1 cellular context compared by ENCODE assay signal in the genomic region with DNA sequence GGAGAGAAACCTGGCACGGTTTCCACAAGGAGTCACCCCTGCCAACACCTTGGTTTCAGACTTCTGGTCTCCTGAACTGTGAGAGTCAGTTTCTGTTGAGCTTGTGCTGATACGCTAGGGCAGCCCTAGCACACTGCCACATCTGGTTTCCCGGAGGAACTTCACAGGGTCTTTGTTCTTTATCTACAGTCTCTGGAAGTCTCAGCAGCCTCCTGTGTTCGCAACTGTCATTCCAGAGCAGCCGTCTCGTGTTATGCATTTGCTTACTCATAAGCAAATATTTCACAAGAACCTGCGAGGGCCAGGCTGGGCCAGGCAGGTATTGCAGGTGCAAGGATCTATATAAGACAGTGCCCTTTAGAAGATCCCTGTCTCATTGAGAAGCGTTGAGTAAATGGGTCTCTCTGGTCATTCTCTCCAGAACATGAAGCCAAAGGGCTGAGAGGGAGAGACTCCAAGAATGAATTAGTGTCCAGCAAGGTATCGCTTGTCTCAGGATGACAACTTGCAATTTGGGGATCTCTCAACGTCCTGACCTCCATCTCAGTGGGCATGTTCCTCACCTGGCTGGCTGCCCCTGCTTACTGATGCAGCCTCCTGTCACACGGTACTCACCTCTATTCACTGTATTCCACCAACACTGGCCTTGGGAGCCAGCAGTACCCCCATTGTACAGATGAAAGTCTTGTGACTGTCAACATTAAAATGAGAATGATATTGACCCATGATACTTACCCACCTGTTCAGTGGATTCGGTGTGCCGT.
TF ChIP-seq lines count a peak whose summit lies in the region.

No MANE protein-coding gene starts in this region.

TF ChIP-seq in HepG2, 621 proteins besides CTCF, POLR2A, EP300 and RAD21 (continued from another document and continues in another):
- TF ChIP-seq, protein P1, sequence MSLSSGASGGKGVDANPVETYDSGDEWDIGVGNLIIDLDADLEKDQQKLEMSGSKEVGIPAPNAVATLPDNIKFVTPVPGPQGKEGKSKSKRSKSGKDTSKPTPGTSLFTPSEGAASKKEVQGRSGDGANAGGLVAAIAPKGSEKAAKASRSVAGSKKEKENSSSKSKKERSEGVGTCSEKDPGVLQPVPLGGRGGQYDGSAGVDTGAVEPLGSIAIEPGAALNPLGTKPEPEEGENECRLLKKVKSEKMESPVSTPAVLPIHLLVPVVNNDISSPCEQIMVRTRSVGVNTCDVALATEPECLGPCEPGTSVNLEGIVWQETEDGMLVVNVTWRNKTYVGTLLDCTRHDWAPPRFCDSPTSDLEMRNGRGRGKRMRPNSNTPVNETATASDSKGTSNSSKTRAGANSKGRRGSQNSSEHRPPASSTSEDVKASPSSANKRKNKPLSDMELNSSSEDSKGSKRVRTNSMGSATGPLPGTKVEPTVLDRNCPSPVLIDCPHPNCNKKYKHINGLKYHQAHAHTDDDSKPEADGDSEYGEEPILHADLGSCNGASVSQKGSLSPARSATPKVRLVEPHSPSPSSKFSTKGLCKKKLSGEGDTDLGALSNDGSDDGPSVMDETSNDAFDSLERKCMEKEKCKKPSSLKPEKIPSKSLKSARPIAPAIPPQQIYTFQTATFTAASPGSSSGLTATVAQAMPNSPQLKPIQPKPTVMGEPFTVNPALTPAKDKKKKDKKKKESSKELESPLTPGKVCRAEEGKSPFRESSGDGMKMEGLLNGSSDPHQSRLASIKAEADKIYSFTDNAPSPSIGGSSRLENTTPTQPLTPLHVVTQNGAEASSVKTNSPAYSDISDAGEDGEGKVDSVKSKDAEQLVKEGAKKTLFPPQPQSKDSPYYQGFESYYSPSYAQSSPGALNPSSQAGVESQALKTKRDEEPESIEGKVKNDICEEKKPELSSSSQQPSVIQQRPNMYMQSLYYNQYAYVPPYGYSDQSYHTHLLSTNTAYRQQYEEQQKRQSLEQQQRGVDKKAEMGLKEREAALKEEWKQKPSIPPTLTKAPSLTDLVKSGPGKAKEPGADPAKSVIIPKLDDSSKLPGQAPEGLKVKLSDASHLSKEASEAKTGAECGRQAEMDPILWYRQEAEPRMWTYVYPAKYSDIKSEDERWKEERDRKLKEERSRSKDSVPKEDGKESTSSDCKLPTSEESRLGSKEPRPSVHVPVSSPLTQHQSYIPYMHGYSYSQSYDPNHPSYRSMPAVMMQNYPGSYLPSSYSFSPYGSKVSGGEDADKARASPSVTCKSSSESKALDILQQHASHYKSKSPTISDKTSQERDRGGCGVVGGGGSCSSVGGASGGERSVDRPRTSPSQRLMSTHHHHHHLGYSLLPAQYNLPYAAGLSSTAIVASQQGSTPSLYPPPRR (CRISPR knock-in tag; IDR thresholded peaks at IDR 0.05; ENCODE audit: borderline replicate concordance), result peak; percentile 30; the same call in 1 of the 2 replicates
- peak; percentile 87 for TF ChIP-seq CEBPG (CRISPR knock-in tag; IDR thresholded peaks at IDR 0.05)
- TF ChIP-seq, protein P2, sequence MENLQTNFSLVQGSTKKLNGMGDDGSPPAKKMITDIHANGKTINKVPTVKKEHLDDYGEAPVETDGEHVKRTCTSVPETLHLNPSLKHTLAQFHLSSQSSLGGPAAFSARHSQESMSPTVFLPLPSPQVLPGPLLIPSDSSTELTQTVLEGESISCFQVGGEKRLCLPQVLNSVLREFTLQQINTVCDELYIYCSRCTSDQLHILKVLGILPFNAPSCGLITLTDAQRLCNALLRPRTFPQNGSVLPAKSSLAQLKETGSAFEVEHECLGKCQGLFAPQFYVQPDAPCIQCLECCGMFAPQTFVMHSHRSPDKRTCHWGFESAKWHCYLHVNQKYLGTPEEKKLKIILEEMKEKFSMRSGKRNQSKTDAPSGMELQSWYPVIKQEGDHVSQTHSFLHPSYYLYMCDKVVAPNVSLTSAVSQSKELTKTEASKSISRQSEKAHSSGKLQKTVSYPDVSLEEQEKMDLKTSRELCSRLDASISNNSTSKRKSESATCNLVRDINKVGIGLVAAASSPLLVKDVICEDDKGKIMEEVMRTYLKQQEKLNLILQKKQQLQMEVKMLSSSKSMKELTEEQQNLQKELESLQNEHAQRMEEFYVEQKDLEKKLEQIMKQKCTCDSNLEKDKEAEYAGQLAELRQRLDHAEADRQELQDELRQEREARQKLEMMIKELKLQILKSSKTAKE (CRISPR knock-in tag; IDR thresholded peaks at IDR 0.05; ENCODE audit: borderline replicate concordance), result 0 out of 2 replicates have a peak, but pooled peaks have one; percentile 49
- TF ChIP-seq, protein P3, sequence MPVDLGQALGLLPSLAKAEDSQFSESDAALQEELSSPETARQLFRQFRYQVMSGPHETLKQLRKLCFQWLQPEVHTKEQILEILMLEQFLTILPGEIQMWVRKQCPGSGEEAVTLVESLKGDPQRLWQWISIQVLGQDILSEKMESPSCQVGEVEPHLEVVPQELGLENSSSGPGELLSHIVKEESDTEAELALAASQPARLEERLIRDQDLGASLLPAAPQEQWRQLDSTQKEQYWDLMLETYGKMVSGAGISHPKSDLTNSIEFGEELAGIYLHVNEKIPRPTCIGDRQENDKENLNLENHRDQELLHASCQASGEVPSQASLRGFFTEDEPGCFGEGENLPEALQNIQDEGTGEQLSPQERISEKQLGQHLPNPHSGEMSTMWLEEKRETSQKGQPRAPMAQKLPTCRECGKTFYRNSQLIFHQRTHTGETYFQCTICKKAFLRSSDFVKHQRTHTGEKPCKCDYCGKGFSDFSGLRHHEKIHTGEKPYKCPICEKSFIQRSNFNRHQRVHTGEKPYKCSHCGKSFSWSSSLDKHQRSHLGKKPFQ (CRISPR knock-in tag; IDR thresholded peaks at IDR 0.05; ENCODE audit: insufficient replicate concordance), result no peak
- no peak for TF ChIP-seq ZNF234 (CRISPR knock-in tag; conservative IDR thresholded peaks at IDR 0.05)
- TF ChIP-seq, protein P4, sequence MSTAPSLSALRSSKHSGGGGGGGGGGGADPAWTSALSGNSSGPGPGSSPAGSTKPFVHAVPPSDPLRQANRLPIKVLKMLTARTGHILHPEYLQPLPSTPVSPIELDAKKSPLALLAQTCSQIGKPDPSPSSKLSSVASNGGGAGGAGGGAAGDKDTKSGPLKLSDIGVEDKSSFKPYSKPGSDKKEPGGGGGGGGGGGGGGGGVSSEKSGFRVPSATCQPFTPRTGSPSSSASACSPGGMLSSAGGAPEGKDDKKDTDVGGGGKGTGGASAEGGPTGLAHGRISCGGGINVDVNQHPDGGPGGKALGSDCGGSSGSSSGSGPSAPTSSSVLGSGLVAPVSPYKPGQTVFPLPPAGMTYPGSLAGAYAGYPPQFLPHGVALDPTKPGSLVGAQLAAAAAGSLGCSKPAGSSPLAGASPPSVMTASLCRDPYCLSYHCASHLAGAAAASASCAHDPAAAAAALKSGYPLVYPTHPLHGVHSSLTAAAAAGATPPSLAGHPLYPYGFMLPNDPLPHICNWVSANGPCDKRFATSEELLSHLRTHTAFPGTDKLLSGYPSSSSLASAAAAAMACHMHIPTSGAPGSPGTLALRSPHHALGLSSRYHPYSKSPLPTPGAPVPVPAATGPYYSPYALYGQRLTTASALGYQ (CRISPR knock-in tag; IDR thresholded peaks at IDR 0.05), result peak; percentile 66; the same call in 1 of the 2 replicates
- TF ChIP-seq, protein P5, sequence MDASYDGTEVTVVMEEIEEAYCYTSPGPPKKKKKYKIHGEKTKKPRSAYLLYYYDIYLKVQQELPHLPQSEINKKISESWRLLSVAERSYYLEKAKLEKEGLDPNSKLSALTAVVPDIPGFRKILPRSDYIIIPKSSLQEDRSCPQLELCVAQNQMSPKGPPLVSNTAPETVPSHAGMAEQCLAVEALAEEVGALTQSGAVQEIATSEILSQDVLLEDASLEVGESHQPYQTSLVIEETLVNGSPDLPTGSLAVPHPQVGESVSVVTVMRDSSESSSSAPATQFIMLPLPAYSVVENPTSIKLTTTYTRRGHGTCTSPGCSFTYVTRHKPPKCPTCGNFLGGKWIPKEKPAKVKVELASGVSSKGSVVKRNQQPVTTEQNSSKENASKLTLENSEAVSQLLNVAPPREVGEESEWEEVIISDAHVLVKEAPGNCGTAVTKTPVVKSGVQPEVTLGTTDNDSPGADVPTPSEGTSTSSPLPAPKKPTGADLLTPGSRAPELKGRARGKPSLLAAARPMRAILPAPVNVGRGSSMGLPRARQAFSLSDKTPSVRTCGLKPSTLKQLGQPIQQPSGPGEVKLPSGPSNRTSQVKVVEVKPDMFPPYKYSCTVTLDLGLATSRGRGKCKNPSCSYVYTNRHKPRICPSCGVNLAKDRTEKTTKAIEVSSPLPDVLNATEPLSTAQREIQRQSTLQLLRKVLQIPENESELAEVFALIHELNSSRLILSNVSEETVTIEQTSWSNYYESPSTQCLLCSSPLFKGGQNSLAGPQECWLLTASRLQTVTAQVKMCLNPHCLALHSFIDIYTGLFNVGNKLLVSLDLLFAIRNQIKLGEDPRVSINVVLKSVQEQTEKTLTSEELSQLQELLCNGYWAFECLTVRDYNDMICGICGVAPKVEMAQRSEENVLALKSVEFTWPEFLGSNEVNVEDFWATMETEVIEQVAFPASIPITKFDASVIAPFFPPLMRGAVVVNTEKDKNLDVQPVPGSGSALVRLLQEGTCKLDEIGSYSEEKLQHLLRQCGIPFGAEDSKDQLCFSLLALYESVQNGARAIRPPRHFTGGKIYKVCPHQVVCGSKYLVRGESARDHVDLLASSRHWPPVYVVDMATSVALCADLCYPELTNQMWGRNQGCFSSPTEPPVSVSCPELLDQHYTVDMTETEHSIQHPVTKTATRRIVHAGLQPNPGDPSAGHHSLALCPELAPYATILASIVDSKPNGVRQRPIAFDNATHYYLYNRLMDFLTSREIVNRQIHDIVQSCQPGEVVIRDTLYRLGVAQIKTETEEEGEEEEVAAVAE (CRISPR knock-in tag; IDR thresholded peaks at IDR 0.05; ENCODE audit: borderline replicate concordance), result no peak
- 0 out of 2 replicates have a peak, but pooled peaks have one; percentile 39 for TF ChIP-seq ZNF839 (CRISPR knock-in tag; IDR thresholded peaks at IDR 0.05; ENCODE audit: borderline replicate concordance)
- TF ChIP-seq PHF5A (CRISPR knock-in tag; IDR thresholded peaks at IDR 0.05; ENCODE audit: low read depth, unreplicated experiment), result no peak
- TF ChIP-seq HMG20A (CRISPR knock-in tag; IDR thresholded peaks at IDR 0.05; ENCODE audit: borderline replicate concordance), result peak; percentile 78
- TF ChIP-seq KAT8 (CRISPR knock-in tag; IDR thresholded peaks at IDR 0.05), result peak; percentile 46; the same call in 1 of the 2 replicates
- TF ChIP-seq SMC3 (IDR thresholded peaks at IDR 0.05; ENCODE audit: low read length), result peak; percentile 49; the same call in 1 of the 2 replicates
- no peak for TF ChIP-seq SP5 (CRISPR knock-in tag; IDR thresholded peaks at IDR 0.05; ENCODE audit: borderline replicate concordance, low read depth)
- no peak for TF ChIP-seq ARNT2 (CRISPR knock-in tag; IDR thresholded peaks at IDR 0.05; ENCODE audit: low read depth)
- peak; percentile 72; the same call in 1 of the 2 replicates for TF ChIP-seq ZNF350 (CRISPR knock-in tag; IDR thresholded peaks at IDR 0.05; ENCODE audit: borderline replicate concordance, low read depth)
- TF ChIP-seq, protein P6, sequence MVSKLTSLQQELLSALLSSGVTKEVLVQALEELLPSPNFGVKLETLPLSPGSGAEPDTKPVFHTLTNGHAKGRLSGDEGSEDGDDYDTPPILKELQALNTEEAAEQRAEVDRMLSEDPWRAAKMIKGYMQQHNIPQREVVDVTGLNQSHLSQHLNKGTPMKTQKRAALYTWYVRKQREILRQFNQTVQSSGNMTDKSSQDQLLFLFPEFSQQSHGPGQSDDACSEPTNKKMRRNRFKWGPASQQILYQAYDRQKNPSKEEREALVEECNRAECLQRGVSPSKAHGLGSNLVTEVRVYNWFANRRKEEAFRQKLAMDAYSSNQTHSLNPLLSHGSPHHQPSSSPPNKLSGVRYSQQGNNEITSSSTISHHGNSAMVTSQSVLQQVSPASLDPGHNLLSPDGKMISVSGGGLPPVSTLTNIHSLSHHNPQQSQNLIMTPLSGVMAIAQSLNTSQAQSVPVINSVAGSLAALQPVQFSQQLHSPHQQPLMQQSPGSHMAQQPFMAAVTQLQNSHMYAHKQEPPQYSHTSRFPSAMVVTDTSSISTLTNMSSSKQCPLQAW (CRISPR knock-in tag; IDR thresholded peaks at IDR 0.05), result peak; percentile 56; the same call in 1 of the 2 replicates
- peak; percentile 93 for TF ChIP-seq ZNF205 (CRISPR knock-in tag; IDR thresholded peaks at IDR 0.05)
- peak; percentile 64; the same call in 1 of the 2 replicates for TF ChIP-seq MIER3 (CRISPR knock-in tag; IDR thresholded peaks at IDR 0.05; ENCODE audit: borderline replicate concordance)
- no peak for TF ChIP-seq REXO4 (CRISPR knock-in tag; IDR thresholded peaks at IDR 0.05; ENCODE audit: borderline replicate concordance)
- TF ChIP-seq, protein P7, sequence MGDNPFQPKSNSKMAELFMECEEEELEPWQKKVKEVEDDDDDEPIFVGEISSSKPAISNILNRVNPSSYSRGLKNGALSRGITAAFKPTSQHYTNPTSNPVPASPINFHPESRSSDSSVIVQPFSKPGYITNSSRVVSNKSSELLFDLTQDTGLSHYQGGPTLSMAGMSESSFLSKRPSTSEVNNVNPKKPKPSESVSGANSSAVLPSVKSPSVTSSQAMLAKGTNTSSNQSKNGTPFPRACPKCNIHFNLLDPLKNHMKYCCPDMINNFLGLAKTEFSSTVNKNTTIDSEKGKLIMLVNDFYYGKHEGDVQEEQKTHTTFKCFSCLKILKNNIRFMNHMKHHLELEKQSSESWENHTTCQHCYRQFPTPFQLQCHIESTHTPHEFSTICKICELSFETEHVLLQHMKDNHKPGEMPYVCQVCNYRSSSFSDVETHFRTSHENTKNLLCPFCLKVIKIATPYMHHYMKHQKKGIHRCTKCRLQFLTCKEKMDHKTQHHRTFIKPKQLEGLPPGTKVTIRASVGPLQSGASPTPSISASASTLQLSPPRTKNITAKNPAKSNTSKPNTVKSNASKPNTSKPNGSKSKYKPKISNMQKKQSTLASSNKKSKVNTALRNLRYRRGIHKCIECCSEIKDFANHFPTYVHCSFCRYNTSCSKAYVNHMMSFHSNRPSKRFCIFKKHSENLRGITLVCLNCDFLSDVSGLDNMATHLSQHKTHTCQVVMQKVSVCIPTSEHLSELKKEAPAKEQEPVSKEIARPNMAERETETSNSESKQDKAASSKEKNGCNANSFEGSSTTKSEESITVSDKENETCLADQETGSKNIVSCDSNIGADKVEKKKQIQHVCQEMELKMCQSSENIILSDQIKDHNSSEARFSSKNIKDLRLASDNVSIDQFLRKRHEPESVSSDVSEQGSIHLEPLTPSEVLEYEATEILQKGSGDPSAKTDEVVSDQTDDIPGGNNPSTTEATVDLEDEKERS (CRISPR knock-in tag; IDR thresholded peaks at IDR 0.05), result no peak
- TF ChIP-seq SIX4 (CRISPR knock-in tag; IDR thresholded peaks at IDR 0.05), result 0 out of 2 replicates have a peak, but pooled peaks have one; percentile 9
- TF ChIP-seq, protein P8, sequence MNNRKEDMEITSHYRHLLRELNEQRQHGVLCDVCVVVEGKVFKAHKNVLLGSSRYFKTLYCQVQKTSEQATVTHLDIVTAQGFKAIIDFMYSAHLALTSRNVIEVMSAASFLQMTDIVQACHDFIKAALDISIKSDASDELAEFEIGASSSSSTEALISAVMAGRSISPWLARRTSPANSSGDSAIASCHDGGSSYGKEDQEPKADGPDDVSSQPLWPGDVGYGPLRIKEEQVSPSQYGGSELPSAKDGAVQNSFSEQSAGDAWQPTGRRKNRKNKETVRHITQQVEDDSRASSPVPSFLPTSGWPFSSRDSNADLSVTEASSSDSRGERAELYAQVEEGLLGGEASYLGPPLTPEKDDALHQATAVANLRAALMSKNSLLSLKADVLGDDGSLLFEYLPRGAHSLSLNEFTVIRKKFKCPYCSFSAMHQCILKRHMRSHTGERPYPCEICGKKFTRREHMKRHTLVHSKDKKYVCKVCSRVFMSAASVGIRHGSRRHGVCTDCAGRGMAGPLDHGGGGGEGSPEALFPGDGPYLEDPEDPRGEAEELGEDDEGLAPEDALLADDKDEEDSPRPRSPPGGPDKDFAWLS (CRISPR knock-in tag; IDR thresholded peaks at IDR 0.05; ENCODE audit: borderline replicate concordance), result no peak
- TF ChIP-seq POLR2AphosphoS2 (IDR thresholded peaks at IDR 0.05; ENCODE audit: low read depth, low read length), result no peak
- 0 out of 2 replicates have a peak, but pooled peaks have one; percentile 44 for TF ChIP-seq ZNF335 (CRISPR knock-in tag; IDR thresholded peaks at IDR 0.05)
- no peak for TF ChIP-seq ZSCAN12 (CRISPR knock-in tag; IDR thresholded peaks at IDR 0.05)
